In the genomic region with DNA sequence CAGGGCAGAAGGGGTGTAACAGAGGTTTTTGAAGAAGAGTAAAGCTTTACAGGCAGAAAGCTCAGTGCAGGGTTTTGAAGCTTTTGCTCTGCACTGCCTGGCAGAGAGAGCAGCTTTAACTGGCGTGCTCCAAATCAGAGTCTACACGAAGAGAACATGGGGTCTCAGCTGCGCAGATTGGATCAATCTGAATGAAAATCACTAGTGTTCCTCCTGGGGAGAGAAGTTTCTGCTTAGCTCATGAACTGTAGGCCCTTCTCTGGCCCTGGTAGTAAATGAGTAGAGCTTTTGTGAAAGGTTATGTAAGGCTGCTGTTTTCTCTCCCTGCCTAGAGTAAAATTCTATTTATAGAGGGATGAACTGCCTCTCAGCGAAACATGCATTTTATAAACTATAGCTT, we compare ENCODE assay signal across 17 cellular contexts. TPM values are rescaled to one million over a fixed set of nuclear protein-coding genes. Genes with fewer than 3 reads are reported as not detected.
DNase-seq lines count a peak whose midpoint lies in the region; ATAC-seq and TF ChIP-seq lines count a peak whose summit lies in the region.
"Had no signal": no experiment of that assay in that cellular context is flagged by ENCODE, and none has a peak within 500 bp of the region (broad histone marks: within the 10 kb centered on the region; RNA-seq: fewer than 3 reads in every experiment).

No MANE protein-coding gene starts in this region.

- H3K36me3 ChIP-seq in rectal smooth muscle tissue (ENCODE audit: control insufficient read depth, insufficient read depth, low read length) (no peaks in the 10 kb centered on the region), ascending aorta (no peaks in the 10 kb centered on the region)

- DNase-seq in Ammon's horn (ENCODE audit: low spot score) (peak; percentile 67), head of caudate nucleus (peak in 30 of 42 donors; percentile 14 to 70 (median 42)), ascending aorta (ENCODE audit: low spot score in 2 of 2) (no peak), EL (no peak), kidney glomerular epithelial cell (lab: John Stamatoyannopoulos, UW) (no peak)
- DNase-seq: DMS 273 treated with DMSO at 0.1 percent for 48 hours, GF-D8, KG1, NCI-H146, NCI-H226, NCI-H524 treated with DMSO at 0.1 percent for 48 hours had no signal

- no peak for ATAC-seq in GM21515 (IDR thresholded peaks at IDR 0.05; ENCODE audit: unreplicated experiment)
- ATAC-seq: GM23338 had no signal

- intact Hi-C loops in head of caudate nucleus (cut with DNase I), result no loop called here
- intact Hi-C loops in ascending aorta (cut with DNase I), result no loop called here

- H3K4me1 ChIP-seq in rectal smooth muscle tissue (ENCODE audit: control insufficient read depth, insufficient read depth, low read length) (peaks cover 9% of the 10 kb centered on the region), ascending aorta (no peaks in the 10 kb centered on the region)

- no peak overlapping the region for H3K9ac ChIP-seq in rectal smooth muscle tissue (ENCODE audit: low read length)

- H3K27ac ChIP-seq in angular gyrus (ENCODE audit: low read depth, low read length), result peak overlapping the region; percentile 89
- peak overlapping the region; percentile 45 for H3K27ac ChIP-seq in rectal smooth muscle tissue (ENCODE audit: low read depth, low read length)
- H3K27ac ChIP-seq in ascending aorta, result no peak overlapping the region

- H3K27me3 ChIP-seq in rectal smooth muscle tissue (ENCODE audit: control insufficient read depth, insufficient read depth, low read length), result no peaks in the 10 kb centered on the region
- no peaks in the 10 kb centered on the region for H3K27me3 ChIP-seq in ascending aorta

- no peak for TF ChIP-seq CTCF in ascending aorta (IDR thresholded peaks at IDR 0.05)

- H3K4me3 ChIP-seq in rectal smooth muscle tissue (ENCODE audit: low read length) (no peak overlapping the region), ascending aorta (no peak overlapping the region)
- H3K4me3 ChIP-seq: GM23338 had no signal

- H3K9me3 ChIP-seq in ascending aorta, result no peaks in the 10 kb centered on the region

RNA-seq across cellular contexts. Expression of a gene that starts 13.6 kb away (rescaled TPM):
- not detected for total RNA-seq in ascending aorta
- total RNA-seq: M059J, RPMI7951 had no signal

Comparison
In these comparisons a context has a peak if more than half of its experiments do, and no peak if none do; other contexts are left out.
1. DNase-seq: peak in Ammon's horn (single experiment) and head of caudate nucleus (30 of 42); none in ascending aorta (0 of 2), EL (single experiment) and kidney glomerular epithelial cell (single experiment).
2. H3K27ac ChIP-seq: peak in angular gyrus (single experiment) and rectal smooth muscle tissue (single experiment); none in ascending aorta (0 of 2).